8 cellular contexts compared by ENCODE assay signal in genomic region chr4:781493-782216, GRCh38. TPM values are rescaled to one million over a fixed set of nuclear protein-coding genes. Genes with fewer than 3 reads are reported as not detected.
A peak's percentile ranks its signal among the peaks of the same experiment; 100 is the strongest.
DNase-seq lines count a peak whose midpoint lies in the region; ATAC-seq and TF ChIP-seq lines count a peak whose summit lies in the region.

No MANE protein-coding gene starts in this region.

- ATAC-seq in GM19395 (IDR thresholded peaks at IDR 0.05; ENCODE audit: unreplicated experiment) = peak; percentile 94
- peak; percentile 91 for ATAC-seq in HG03558 (IDR thresholded peaks at IDR 0.05; ENCODE audit: extremely low read depth, unreplicated experiment)

- H3K9me3 Mint-ChIP-seq in CD14-positive monocyte = peaks cover 0 to 12% (median 6%) of the 10 kb centered on the region in 7 donors

- peaks cover 20 to 28% (median 23%) of the 10 kb centered on the region in 3 donors for H3K27me3 Mint-ChIP-seq in CD14-positive monocyte (ENCODE audit: low read depth in 3 of 3)

- intact Hi-C loops in CD14-positive monocyte (cut with micrococcal nuclease) = loop anchor here (5.0 to 10.0 kb wide), 7 partner anchors 74 to 1103 kb away; partner anchors contain the start of genes PCGF3 (in 2 of the 2), DGKQ (in 1 of the 2), MAEA (in 1 of the 2) and UVSSA (in 1 of the 2)

- H3K36me3 Mint-ChIP-seq in CD14-positive monocyte = peaks cover 35 to 39% of the 10 kb centered on the region in 2 donors

- peak overlapping the region; percentile 86 to 93 for H3K4me3 Mint-ChIP-seq in CD14-positive monocyte

- no peak for TF ChIP-seq CTCF in CD14-positive monocyte (IDR thresholded peaks at IDR 0.05)

- DNase-seq in CD14-positive monocyte (ENCODE audit: low spot score) = peak; percentile 98
- DNase-seq in NCI-H748 (lab: John Stamatoyannopoulos, UW; ENCODE audit: unreplicated experiment) = peak; percentile 91
- DNase-seq in activated CD4-positive, alpha-beta T cell treated with anti-CD3 and anti-CD28 coated beads, Interleukin-2, amount 50 U/mL, for 24 hours (ENCODE audit: low read depth in 1 of 2, low spot score in 1 of 2) = peak; percentile 98 to 99
- peak; percentile 98 for DNase-seq in dedifferentiated amniotic fluid mesenchymal stem cell (ENCODE audit: extremely low spot score)
- DNase-seq in left kidney (ENCODE audit: low read depth, low spot score) = peak; percentile 100
- DNase-seq in stimulated activated CD4-positive, alpha-beta T cell treated with anti-CD3 and anti-CD28 coated beads, Interleukin-1b, Interleukin-23, amount 100 ng/mL, for 48 hours = peak; percentile 99

- H3K27ac Mint-ChIP-seq in CD14-positive monocyte = peak overlapping the region; percentile 90 to 97 (median 96)

- peaks cover 45% of the 10 kb centered on the region for H3K4me1 Mint-ChIP-seq in CD14-positive monocyte

RNA-seq across cellular contexts. Expression of gene CPLX1, which starts 44.3 kb away (rescaled TPM):
- not detected for polyA plus RNA-seq in CD14-positive monocyte

Comparison
In these comparisons a context has a peak if more than half of its experiments do, and no peak if none do; other contexts are left out.
1. Peak in every context shown above with its lines: DNase-seq and ATAC-seq.